ENCODE assay signal across 14 cellular contexts in the genomic region with DNA sequence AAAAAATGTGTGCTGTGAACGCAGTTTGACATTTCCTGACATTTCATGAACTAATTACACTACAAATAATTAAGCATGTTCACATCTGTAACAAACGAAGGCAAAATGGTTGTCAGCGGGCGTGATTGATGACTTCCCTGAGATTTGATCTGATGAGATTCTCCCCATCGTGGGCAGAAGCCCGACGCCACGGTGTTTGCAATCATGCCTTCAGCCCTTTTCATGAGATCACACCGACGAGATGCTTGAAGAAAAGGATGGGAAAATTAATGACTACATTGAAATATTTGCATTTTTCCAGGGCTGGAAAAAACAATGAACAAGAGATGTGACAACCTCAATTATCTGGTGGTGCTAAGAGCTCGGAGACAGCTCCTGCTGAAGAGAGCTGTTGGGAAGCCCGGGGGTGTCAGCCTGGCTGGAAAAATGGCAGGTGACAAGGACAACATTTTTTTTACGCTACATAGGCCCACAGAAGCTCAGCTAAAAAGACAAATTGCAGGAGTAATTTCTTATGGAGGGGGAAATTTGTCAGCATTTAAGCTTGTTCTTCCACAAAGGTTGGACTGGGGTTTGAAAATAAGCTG.
DNase-seq lines count a peak whose midpoint lies in the region; ATAC-seq and TF ChIP-seq lines count a peak whose summit lies in the region.
"Had no signal": no experiment of that assay in that cellular context is flagged by ENCODE, and none has a peak within 500 bp of the region (broad histone marks: within the 10 kb centered on the region; RNA-seq: fewer than 3 reads in every experiment).

No MANE protein-coding gene starts in this region.

- H3K9me3 Mint-ChIP-seq in brain, result no peaks in the 10 kb centered on the region
- H3K9me3 Mint-ChIP-seq: IgD-negative memory B cell had no signal

- no peak for ATAC-seq in GM18520 (IDR thresholded peaks at IDR 0.05; ENCODE audit: unreplicated experiment)
- ATAC-seq in HG02981 (IDR thresholded peaks at IDR 0.05; ENCODE audit: unreplicated experiment), result no peak
- no peak for ATAC-seq in GM19463 (IDR thresholded peaks at IDR 0.05; ENCODE audit: unreplicated experiment)

- no peaks in the 10 kb centered on the region for H3K36me3 ChIP-seq in neuron (ENCODE audit: insufficient read depth, low read length)

- H3K4me3 ChIP-seq in neuron (ENCODE audit: low read length), result no peak overlapping the region

- peak overlapping the region in 3 of 5 experiments; percentile 55 to 88 (median 88) for H3K27ac Mint-ChIP-seq in brain
- H3K27ac Mint-ChIP-seq: IgD-negative memory B cell had no signal

- no peaks in the 10 kb centered on the region for H3K27me3 ChIP-seq in neuron (ENCODE audit: insufficient read depth, low read length)

- H3K27me3 Mint-ChIP-seq in brain, result peaks cover 33% of the 10 kb centered on the region
- H3K27me3 Mint-ChIP-seq: IgD-negative memory B cell had no signal

- peak overlapping the region; percentile 34 for H2AFZ ChIP-seq in neuron (ENCODE audit: low read depth, low read length)

- peaks cover 67% of the 10 kb centered on the region for H3K4me1 Mint-ChIP-seq in brain
- H3K4me1 Mint-ChIP-seq: IgD-negative memory B cell had no signal

- peak overlapping the region; percentile 20 to 62 (median 41) for H3K4me3 Mint-ChIP-seq in brain

- no peak for TF ChIP-seq CTCF in brain (conservative IDR thresholded peaks at IDR 0.05)

- peak; percentile 46 for DNase-seq in COR-L47 (lab: John Stamatoyannopoulos, UW)
- peak; percentile 27 for DNase-seq in NCI-H146 treated with DMSO at 0.1 percent for 48 hours (lab: John Stamatoyannopoulos, UW; ENCODE audit: unreplicated experiment)
- DNase-seq in activated CD8-positive, alpha-beta memory T cell treated with anti-CD3 and anti-CD28 coated beads, Interleukin-2, amount 50 U/mL, for 48 hours, result no peak
- DNase-seq: DND-41, Kasumi-1, NCI-H2171, NCI-H446 treated with DMSO at 0.1 percent for 48 hours, SW 1271 had no signal

- H3K4me1 ChIP-seq in neuron (ENCODE audit: insufficient read depth, low read length), result peaks cover 18% of the 10 kb centered on the region

- H3K36me3 Mint-ChIP-seq in brain, result no peaks in the 10 kb centered on the region
- H3K36me3 Mint-ChIP-seq: IgD-negative memory B cell had no signal

- H3K9me3 ChIP-seq in neuron (ENCODE audit: low read length), result no peaks in the 10 kb centered on the region
